In genomic region chr20:50561379-50562078, GRCh38 we compare ENCODE assay signal across 8 cellular contexts. TPM values are rescaled to one million over a fixed set of nuclear protein-coding genes. Genes with fewer than 3 reads are reported as not detected.
DNase-seq lines count a peak whose midpoint lies in the region; ATAC-seq and TF ChIP-seq lines count a peak whose summit lies in the region.

No MANE protein-coding gene starts in this region.

- H3K27me3 ChIP-seq in mammary epithelial cell (ENCODE audit: insufficient read depth, low read length) (no peaks in the 10 kb centered on the region), tibial artery (no peaks in the 10 kb centered on the region)

- in situ Hi-C loops in mammary epithelial cell (cut with MboI; ENCODE audit: low sequenced_read_pairs in 2 of 2), result no loop called here

- H3K27ac Mint-ChIP-seq in neural crest cell (ENCODE audit: unreplicated experiment), result peak overlapping the region; percentile 75

- peaks cover 38% of the 10 kb centered on the region for H3K4me1 ChIP-seq in mammary epithelial cell (ENCODE audit: insufficient read depth, low read length)
- peaks cover 0 to 31% (median 14%) of the 10 kb centered on the region in 4 donors for H3K4me1 ChIP-seq in tibial artery

- H2AFZ ChIP-seq in mammary epithelial cell (ENCODE audit: low read depth, low read length), result no peak overlapping the region

- intact Hi-C loops in mammary epithelial cell (cut with micrococcal nuclease) (loop anchor here (2.0 kb wide), 1 partner anchor 15 kb away; no protein-coding TSS in a partner anchor), tibial artery (cut with DNase I; ENCODE audit: low total_unique reads) (no loop called here)

- no peaks in the 10 kb centered on the region for H3K27me3 Mint-ChIP-seq in neural crest cell (ENCODE audit: low read depth)

- no peaks in the 10 kb centered on the region for H4K20me1 ChIP-seq in mammary epithelial cell (ENCODE audit: insufficient read depth, low read length)

- TSS peak; percentile 13 for BruUV-seq in mammary epithelial cell (replicated peaks; lab: Mats Ljungman, UMichigan)

- H3K4me3 ChIP-seq in mammary epithelial cell (replicated peaks in 1 of 3; ENCODE audit: insufficient read depth in 1 of 3, low read depth in 2 of 3, low read length in 3 of 3) (no peak overlapping the region), tibial artery (no peak overlapping the region)

- H3K9me3 ChIP-seq in mammary epithelial cell (replicated peaks; ENCODE audit: insufficient read depth, low read length), result no peaks in the 10 kb centered on the region
- no peaks in the 10 kb centered on the region for H3K9me3 ChIP-seq in tibial artery

- dilution Hi-C loops in mammary epithelial cell (cut with HindIII; ENCODE audit: low sequenced_read_pairs), result loop anchor here (5.0 kb wide), 1 partner anchor 34 kb away; no protein-coding TSS in a partner anchor

- peaks cover 92% of the 10 kb centered on the region for H3K79me2 ChIP-seq in mammary epithelial cell (ENCODE audit: insufficient read depth, low read length)

- peak; percentile 96 for DNase-seq in SW480 (ENCODE audit: low spot score)
- DNase-seq in mammary epithelial cell, result peak; percentile 85
- DNase-seq in neural crest cell (ENCODE audit: low read depth, low spot score), result no peak
- peak in 1 of 2 donors; percentile 73 for DNase-seq in tibial artery

- peak; percentile 56 for ATAC-seq in GM18502 (IDR thresholded peaks at IDR 0.05; ENCODE audit: poor library complexity, unreplicated experiment)
- no peak for ATAC-seq in GM21528 (IDR thresholded peaks at IDR 0.05; ENCODE audit: low FRiP score, unreplicated experiment)
- no peak for ATAC-seq in HG03460 (IDR thresholded peaks at IDR 0.05; ENCODE audit: unreplicated experiment)
- no peak for ATAC-seq in HG03521 (IDR thresholded peaks at IDR 0.05; ENCODE audit: unreplicated experiment)

- peaks cover 13% of the 10 kb centered on the region for H3K4me1 Mint-ChIP-seq in neural crest cell

- peak overlapping the region; percentile 23 for H3K9ac ChIP-seq in mammary epithelial cell (ENCODE audit: insufficient read depth, low read length)

- CTCF ChIA-PET in mammary epithelial cell (lab: Charles Lee; ENCODE audit: low non-redundant PET), result interaction anchor here (0.7 kb wide), 1 partner anchor 24 kb away, joined by 3 read pairs; no protein-coding TSS in a partner anchor

- 67% methylated on average over 11 of the region's 17 CpGs for WGBS in mammary epithelial cell (ENCODE audit: low coverage, missing lambda C conversion rate)

- peaks cover 14% of the 10 kb centered on the region for H3K36me3 Mint-ChIP-seq in neural crest cell (ENCODE audit: low read depth)

- peak overlapping the region; percentile 56 for H3K4me2 ChIP-seq in mammary epithelial cell (ENCODE audit: insufficient read depth, low read depth, low read length)

- H3K27ac ChIP-seq in mammary epithelial cell (ENCODE audit: insufficient read depth, low read depth, low read length) (peak overlapping the region; percentile 78), tibial artery (peak overlapping the region; percentile 54 to 70)

- H3K36me3 ChIP-seq in mammary epithelial cell (ENCODE audit: insufficient read depth, low read length) (peaks cover 29% of the 10 kb centered on the region), tibial artery (peaks cover 18 to 38% (median 35%) of the 10 kb centered on the region in 3 donors)

- no peak overlapping the region for H3K4me3 Mint-ChIP-seq in neural crest cell

- TF ChIP-seq CTCF in mammary epithelial cell (conservative IDR thresholded peaks at IDR 0.05 in 1 of 2, IDR thresholded peaks at IDR 0.05 in 1 of 2; ENCODE audit: extremely low read depth in 1 of 2, insufficient read depth in 1 of 2, low read depth in 1 of 2, low read length in 2 of 2) (no peak), neural crest cell (conservative IDR thresholded peaks at IDR 0.05) (no peak), tibial artery (IDR thresholded peaks at IDR 0.05) (no peak)

- no peaks in the 10 kb centered on the region for H3K9me3 Mint-ChIP-seq in neural crest cell

RNA-seq across cellular contexts. Expression of gene PTPN1, which starts 51.3 kb away (rescaled TPM):
- 10 to 100 TPM; 43.5 to 90.8 TPM for total RNA-seq in mammary epithelial cell
- polyA plus RNA-seq in mammary epithelial cell, result 77.0 TPM
- polyA minus RNA-seq in mammary epithelial cell, result 105 TPM
- total RNA-seq in neural crest cell, result 43.3 and 43.8 TPM in 2 replicates
